In genomic region chr6:24990227-24990843, GRCh38 we compare ENCODE assay signal across 15 cellular contexts. TPM values are rescaled to one million over a fixed set of nuclear protein-coding genes. Genes with fewer than 3 reads are reported as not detected.
DNase-seq lines count a peak whose midpoint lies in the region; ATAC-seq, FAIRE-seq and TF ChIP-seq lines count a peak whose summit lies in the region.
"Had no signal": no experiment of that assay in that cellular context is flagged by ENCODE, and none has a peak within 500 bp of the region (broad histone marks: within the 10 kb centered on the region; RNA-seq: fewer than 3 reads in every experiment).

No MANE protein-coding gene starts in this region.

- no peak for DNase-seq in CD4-positive, alpha-beta T cell
- DNase-seq in GM19239 (ENCODE audit: insufficient read length, low spot score) (no peak), T-helper 17 cell (no peak), iris pigment epithelial cell (ENCODE audit: low read depth) (peak; percentile 84), OCI-M2 (lab: John Stamatoyannopoulos, UW; ENCODE audit: unreplicated experiment) (no peak), NCI-H128 (lab: John Stamatoyannopoulos, UW; ENCODE audit: unreplicated experiment) (no peak)
- no peak for DNase-seq in activated T-helper 1 cell treated with anti-CD3 and anti-CD28 coated beads, Interleukin-12 subunit alpha, Interleukin-12 subunit beta, Interleukin-2, Interleukin-4 antibody, amounts not matched to agents 30 ng/mL and 10 ng/mL and 1 ng/mL, durations not matched to agents 14 hours and 24 hours and 36 hours (ENCODE audit: low spot score)
- DNase-seq: body of pancreas; NCI-H2107; stimulated activated CD4-positive, alpha-beta T cell treated with anti-CD3 and anti-CD28 coated beads, Interleukin-2, amount 100 ng/mL, for 48 hours; T-helper 2 cell had no signal

- CTCF ChIA-PET in CD4-positive, alpha-beta T cell (lab: Charles Lee) = interaction anchor here (0.9 to 9.4 kb wide), 20 partner anchors 8 to 139 kb away, joined by 3 to 180 read pairs (median 24); partner anchors contain the start of gene RIPOR2

- ATAC-seq in CD4-positive, alpha-beta T cell (ENCODE audit: poor library complexity) = no peak
- no peak for ATAC-seq in T-helper 17 cell
- ATAC-seq in GM21723 (IDR thresholded peaks at IDR 0.05; ENCODE audit: unreplicated experiment) = no peak
- ATAC-seq: body of pancreas had no signal

- no peaks in the 10 kb centered on the region for H3K9me3 ChIP-seq in CD4-positive, alpha-beta T cell (ENCODE audit: control insufficient read depth, low read length)
- H3K9me3 ChIP-seq in T-helper 17 cell (ENCODE audit: control insufficient read depth, low read length, poor library complexity, severe bottlenecking) = peaks cover 5% of the 10 kb centered on the region
- H3K9me3 ChIP-seq: body of pancreas had no signal

- H3K9me3 Mint-ChIP-seq in CD4-positive, alpha-beta T cell = peaks cover 2% of the 10 kb centered on the region
- peaks cover 27% of the 10 kb centered on the region for H3K9me3 Mint-ChIP-seq in activated T-helper 1 cell treated with anti-CD3 and anti-CD28 coated beads, Interleukin-12 subunit alpha, Interleukin-12 subunit beta, Interleukin-2, Interleukin-4 antibody, amounts not matched to agents 30 ng/mL and 10 ng/mL and 1 ng/mL, durations not matched to agents 14 hours and 24 hours and 36 hours

- POLR2A ChIA-PET in CD4-positive, alpha-beta T cell (lab: Charles Lee) = interaction anchor here (1.5 to 8.0 kb wide), 17 partner anchors 10 to 132 kb away, joined by 6 to 395 read pairs (median 23); partner anchors contain the start of gene RIPOR2

- FAIRE-seq in GM19239 (lab: Jason Lieb, UNC) = peak; percentile 84

- H3K27ac ChIP-seq in CD4-positive, alpha-beta T cell (ENCODE audit: low read depth, low read length) = no peak overlapping the region
- H3K27ac ChIP-seq: body of pancreas, epithelial cell of prostate had no signal

- H3K27me3 ChIP-seq in CD4-positive, alpha-beta T cell (ENCODE audit: control insufficient read depth, insufficient read depth, low read length) = no peaks in the 10 kb centered on the region
- H3K27me3 ChIP-seq: body of pancreas had no signal

- H3K27ac Mint-ChIP-seq in CD4-positive, alpha-beta T cell = peak overlapping the region; percentile 84
- peak overlapping the region; percentile 75 for H3K27ac Mint-ChIP-seq in T-helper 17 cell
- no peak overlapping the region for H3K27ac Mint-ChIP-seq in activated T-helper 1 cell treated with anti-CD3 and anti-CD28 coated beads, Interleukin-12 subunit alpha, Interleukin-12 subunit beta, Interleukin-2, Interleukin-4 antibody, amounts not matched to agents 30 ng/mL and 10 ng/mL and 1 ng/mL, durations not matched to agents 14 hours and 24 hours and 36 hours
- H3K27ac Mint-ChIP-seq: mesothelial cell of epicardium had no signal

- no peaks in the 10 kb centered on the region for H3K27me3 Mint-ChIP-seq in CD4-positive, alpha-beta T cell
- H3K27me3 Mint-ChIP-seq in T-helper 17 cell = no peaks in the 10 kb centered on the region
- no peaks in the 10 kb centered on the region for H3K27me3 Mint-ChIP-seq in activated T-helper 1 cell treated with anti-CD3 and anti-CD28 coated beads, Interleukin-12 subunit alpha, Interleukin-12 subunit beta, Interleukin-2, Interleukin-4 antibody, amounts not matched to agents 30 ng/mL and 10 ng/mL and 1 ng/mL, durations not matched to agents 14 hours and 24 hours and 36 hours (ENCODE audit: insufficient read depth)

- peaks cover 17% of the 10 kb centered on the region for H3K36me3 Mint-ChIP-seq in CD4-positive, alpha-beta T cell (ENCODE audit: low read depth)
- H3K36me3 Mint-ChIP-seq in T-helper 17 cell (ENCODE audit: low read depth) = peaks cover 3% of the 10 kb centered on the region
- H3K36me3 Mint-ChIP-seq in activated T-helper 1 cell treated with anti-CD3 and anti-CD28 coated beads, Interleukin-12 subunit alpha, Interleukin-12 subunit beta, Interleukin-2, Interleukin-4 antibody, amounts not matched to agents 30 ng/mL and 10 ng/mL and 1 ng/mL, durations not matched to agents 14 hours and 24 hours and 36 hours (ENCODE audit: low read depth) = peaks cover 28% of the 10 kb centered on the region

- H3K4me3 Mint-ChIP-seq in CD4-positive, alpha-beta T cell = no peak overlapping the region
- no peak overlapping the region for H3K4me3 Mint-ChIP-seq in T-helper 17 cell
- no peak overlapping the region for H3K4me3 Mint-ChIP-seq in activated T-helper 1 cell treated with anti-CD3 and anti-CD28 coated beads, Interleukin-12 subunit alpha, Interleukin-12 subunit beta, Interleukin-2, Interleukin-4 antibody, amounts not matched to agents 30 ng/mL and 10 ng/mL and 1 ng/mL, durations not matched to agents 14 hours and 24 hours and 36 hours
- H3K4me3 Mint-ChIP-seq: mesothelial cell of epicardium had no signal

- peaks cover 87% of the 10 kb centered on the region for H3K4me1 Mint-ChIP-seq in CD4-positive, alpha-beta T cell (ENCODE audit: low read depth)
- H3K4me1 Mint-ChIP-seq in T-helper 17 cell = peaks cover 50% of the 10 kb centered on the region
- peaks cover 45% of the 10 kb centered on the region for H3K4me1 Mint-ChIP-seq in activated T-helper 1 cell treated with anti-CD3 and anti-CD28 coated beads, Interleukin-12 subunit alpha, Interleukin-12 subunit beta, Interleukin-2, Interleukin-4 antibody, amounts not matched to agents 30 ng/mL and 10 ng/mL and 1 ng/mL, durations not matched to agents 14 hours and 24 hours and 36 hours (ENCODE audit: low read depth)

- intact Hi-C loops in CD4-positive, alpha-beta T cell (cut with DNase I, micrococcal nuclease) = loop anchor here in 1 of 2 experiments (2.0 to 5.0 kb wide), 2 partner anchors 56 to 78 kb away; partner anchors contain the start of gene RIPOR2
- intact Hi-C loops in activated T-helper 1 cell treated with anti-CD3 and anti-CD28 coated beads, Interleukin-12 subunit alpha, Interleukin-12 subunit beta, Interleukin-2, Interleukin-4 antibody, amounts not matched to agents 30 ng/mL and 10 ng/mL and 1 ng/mL, durations not matched to agents 14 hours and 24 hours and 36 hours (cut with micrococcal nuclease) = loop anchor here (1.0 kb wide), 1 partner anchor 190 kb away; no protein-coding TSS in a partner anchor

- no peak for TF ChIP-seq CTCF in CD4-positive, alpha-beta T cell (IDR thresholded peaks at IDR 0.05)

RNA-seq across cellular contexts. Expression of gene RIPOR2, which starts 54.6 kb away (rescaled TPM):
- total RNA-seq in CD4-positive, alpha-beta T cell = 100 to 1,000 TPM; 123 to 129 TPM
- 100 to 1,000 TPM; 296 to 364 TPM for total RNA-seq in T-helper 17 cell
- total RNA-seq in activated T-helper 1 cell treated with anti-CD3 and anti-CD28 coated beads, Interleukin-12 subunit alpha, Interleukin-12 subunit beta, Interleukin-2, Interleukin-4 antibody, amounts not matched to agents 30 ng/mL and 10 ng/mL and 1 ng/mL, durations not matched to agents 14 hours and 24 hours and 36 hours = 30.8 and 31.1 TPM in 2 replicates
- total RNA-seq: pulmonary artery endothelial cell had no signal
